ENCODE assay signal across 1 cellular context in the genomic region with DNA sequence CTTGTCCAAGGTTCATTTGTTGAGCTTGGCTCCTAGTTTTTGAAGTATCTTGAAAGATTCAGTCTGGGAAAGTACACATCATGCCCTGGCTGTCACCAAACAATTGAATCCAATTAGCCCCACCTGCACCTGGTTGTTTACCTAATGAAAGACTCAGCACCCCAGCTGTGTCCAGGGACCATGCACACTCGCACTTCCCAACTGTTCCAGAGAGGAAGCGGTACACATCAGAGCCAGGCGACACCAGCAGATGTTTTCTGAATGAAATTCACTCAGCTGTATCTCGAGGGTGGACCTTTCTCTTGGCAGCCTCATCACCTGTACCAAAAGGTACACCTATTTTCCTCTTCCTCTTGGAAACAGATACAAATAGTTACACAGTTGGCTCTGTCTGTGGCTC.
TF ChIP-seq lines count a peak whose summit lies in the region.

No MANE protein-coding gene starts in this region.

TF ChIP-seq in GM23338, 12 proteins besides CTCF, POLR2A, EP300 and RAD21 (continued from another document):
- no peak for TF ChIP-seq REST (IDR thresholded peaks at IDR 0.05; ENCODE audit: unreplicated experiment)
- no peak for TF ChIP-seq ZNF114 (CRISPR knock-in tag; IDR thresholded peaks at IDR 0.05)
- TF ChIP-seq, protein P1, sequence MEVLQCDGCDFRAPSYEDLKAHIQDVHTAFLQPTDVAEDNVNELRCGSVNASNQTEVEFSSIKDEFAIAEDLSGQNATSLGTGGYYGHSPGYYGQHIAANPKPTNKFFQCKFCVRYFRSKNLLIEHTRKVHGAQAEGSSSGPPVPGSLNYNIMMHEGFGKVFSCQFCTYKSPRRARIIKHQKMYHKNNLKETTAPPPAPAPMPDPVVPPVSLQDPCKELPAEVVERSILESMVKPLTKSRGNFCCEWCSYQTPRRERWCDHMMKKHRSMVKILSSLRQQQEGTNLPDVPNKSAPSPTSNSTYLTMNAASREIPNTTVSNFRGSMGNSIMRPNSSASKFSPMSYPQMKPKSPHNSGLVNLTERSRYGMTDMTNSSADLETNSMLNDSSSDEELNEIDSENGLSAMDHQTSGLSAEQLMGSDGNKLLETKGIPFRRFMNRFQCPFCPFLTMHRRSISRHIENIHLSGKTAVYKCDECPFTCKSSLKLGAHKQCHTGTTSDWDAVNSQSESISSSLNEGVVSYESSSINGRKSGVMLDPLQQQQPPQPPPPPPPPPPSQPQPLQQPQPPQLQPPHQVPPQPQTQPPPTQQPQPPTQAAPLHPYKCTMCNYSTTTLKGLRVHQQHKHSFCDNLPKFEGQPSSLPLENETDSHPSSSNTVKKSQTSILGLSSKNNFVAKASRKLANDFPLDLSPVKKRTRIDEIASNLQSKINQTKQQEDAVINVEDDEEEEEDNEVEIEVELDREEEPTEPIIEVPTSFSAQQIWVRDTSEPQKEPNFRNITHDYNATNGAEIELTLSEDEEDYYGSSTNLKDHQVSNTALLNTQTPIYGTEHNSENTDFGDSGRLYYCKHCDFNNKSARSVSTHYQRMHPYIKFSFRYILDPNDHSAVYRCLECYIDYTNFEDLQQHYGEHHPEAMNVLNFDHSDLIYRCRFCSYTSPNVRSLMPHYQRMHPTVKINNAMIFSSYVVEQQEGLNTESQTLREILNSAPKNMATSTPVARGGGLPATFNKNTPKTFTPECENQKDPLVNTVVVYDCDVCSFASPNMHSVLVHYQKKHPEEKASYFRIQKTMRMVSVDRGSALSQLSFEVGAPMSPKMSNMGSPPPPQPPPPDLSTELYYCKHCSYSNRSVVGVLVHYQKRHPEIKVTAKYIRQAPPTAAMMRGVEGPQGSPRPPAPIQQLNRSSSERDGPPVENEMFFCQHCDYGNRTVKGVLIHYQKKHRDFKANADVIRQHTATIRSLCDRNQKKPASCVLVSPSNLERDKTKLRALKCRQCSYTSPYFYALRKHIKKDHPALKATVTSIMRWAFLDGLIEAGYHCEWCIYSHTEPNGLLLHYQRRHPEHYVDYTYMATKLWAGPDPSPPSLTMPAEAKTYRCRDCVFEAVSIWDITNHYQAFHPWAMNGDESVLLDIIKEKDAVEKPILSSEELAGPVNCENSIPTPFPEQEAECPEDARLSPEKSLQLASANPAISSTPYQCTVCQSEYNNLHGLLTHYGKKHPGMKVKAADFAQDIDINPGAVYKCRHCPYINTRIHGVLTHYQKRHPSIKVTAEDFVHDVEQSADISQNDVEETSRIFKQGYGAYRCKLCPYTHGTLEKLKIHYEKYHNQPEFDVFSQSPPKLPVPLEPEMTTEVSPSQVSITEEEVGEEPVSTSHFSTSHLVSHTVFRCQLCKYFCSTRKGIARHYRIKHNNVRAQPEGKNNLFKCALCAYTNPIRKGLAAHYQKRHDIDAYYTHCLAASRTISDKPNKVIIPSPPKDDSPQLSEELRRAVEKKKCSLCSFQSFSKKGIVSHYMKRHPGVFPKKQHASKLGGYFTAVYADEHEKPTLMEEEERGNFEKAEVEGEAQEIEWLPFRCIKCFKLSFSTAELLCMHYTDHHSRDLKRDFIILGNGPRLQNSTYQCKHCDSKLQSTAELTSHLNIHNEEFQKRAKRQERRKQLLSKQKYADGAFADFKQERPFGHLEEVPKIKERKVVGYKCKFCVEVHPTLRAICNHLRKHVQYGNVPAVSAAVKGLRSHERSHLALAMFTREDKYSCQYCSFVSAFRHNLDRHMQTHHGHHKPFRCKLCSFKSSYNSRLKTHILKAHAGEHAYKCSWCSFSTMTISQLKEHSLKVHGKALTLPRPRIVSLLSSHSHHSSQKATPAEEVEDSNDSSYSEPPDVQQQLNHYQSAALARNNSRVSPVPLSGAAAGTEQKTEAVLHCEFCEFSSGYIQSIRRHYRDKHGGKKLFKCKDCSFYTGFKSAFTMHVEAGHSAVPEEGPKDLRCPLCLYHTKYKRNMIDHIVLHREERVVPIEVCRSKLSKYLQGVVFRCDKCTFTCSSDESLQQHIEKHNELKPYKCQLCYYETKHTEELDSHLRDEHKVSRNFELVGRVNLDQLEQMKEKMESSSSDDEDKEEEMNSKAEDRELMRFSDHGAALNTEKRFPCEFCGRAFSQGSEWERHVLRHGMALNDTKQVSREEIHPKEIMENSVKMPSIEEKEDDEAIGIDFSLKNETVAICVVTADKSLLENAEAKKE (CRISPR knock-in tag; IDR thresholded peaks at IDR 0.05) = no peak
